10 cellular contexts compared by ENCODE assay signal in the genomic region with DNA sequence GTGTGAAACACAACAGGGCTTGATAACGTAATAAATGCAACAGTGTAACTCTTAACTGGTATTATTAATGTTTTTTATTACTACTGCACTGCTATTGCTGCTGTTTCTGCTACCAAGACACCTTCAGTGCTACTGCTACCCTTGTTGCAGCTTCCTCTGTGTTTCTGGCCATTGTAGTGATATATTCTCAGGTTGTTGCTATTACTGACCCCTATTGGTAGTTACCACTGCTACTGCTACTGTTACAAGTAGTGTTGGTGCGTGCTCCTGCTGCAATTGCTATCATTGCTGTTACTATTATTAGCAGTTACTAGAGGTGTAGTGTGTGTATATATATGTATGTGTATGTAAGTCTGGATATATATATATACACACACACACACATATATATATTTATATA.
DNase-seq lines count a peak whose midpoint lies in the region; ATAC-seq, FAIRE-seq and TF ChIP-seq lines count a peak whose summit lies in the region.
"Had no signal": no experiment of that assay in that cellular context is flagged by ENCODE, and none has a peak within 500 bp of the region (broad histone marks: within the 10 kb centered on the region; RNA-seq: fewer than 3 reads in every experiment).

No MANE protein-coding gene starts in this region.

- no peaks in the 10 kb centered on the region for H3K9me3 ChIP-seq in Panc1 (ENCODE audit: control insufficient read depth, insufficient read depth, low read depth, low read length)

- no peak overlapping the region for H3K4me3 Mint-ChIP-seq in stimulated activated naive B cell treated with anti-CD40 and anti-IgM and Interleukin-4, amounts not matched to agents 10 μg/mL and 1 μg/mL and 100 μg/mL, for 72 hours
- H3K4me3 Mint-ChIP-seq: effector memory CD8-positive, alpha-beta T cell had no signal

- intact Hi-C loops in Panc1 (cut with micrococcal nuclease; ENCODE audit: unreplicated experiment), result no loop called here

- no peaks in the 10 kb centered on the region for H3K36me3 ChIP-seq in Panc1 (ENCODE audit: control insufficient read depth, insufficient read depth, low read length)
- no peaks in the 10 kb centered on the region for H3K36me3 ChIP-seq in H7 (replicated peaks; ENCODE audit: control insufficient read depth, insufficient read depth, low read length)

- no peak overlapping the region for H3K27ac Mint-ChIP-seq in stimulated activated naive B cell treated with anti-CD40 and anti-IgM and Interleukin-4, amounts not matched to agents 10 μg/mL and 1 μg/mL and 100 μg/mL, for 72 hours
- H3K27ac Mint-ChIP-seq: effector memory CD8-positive, alpha-beta T cell had no signal

- H3K36me3 Mint-ChIP-seq in stimulated activated naive B cell treated with anti-CD40 and anti-IgM and Interleukin-4, amounts not matched to agents 10 μg/mL and 1 μg/mL and 100 μg/mL, for 72 hours, result no peaks in the 10 kb centered on the region

- peaks cover 3 to 5% of the 10 kb centered on the region in 2 donors for H3K4me1 Mint-ChIP-seq in stimulated activated naive B cell treated with anti-CD40 and anti-IgM and Interleukin-4, amounts not matched to agents 10 μg/mL and 1 μg/mL and 100 μg/mL, for 72 hours

- BruUV-seq in Panc1 (replicated peaks; lab: Mats Ljungman, UMichigan), result no TSS peak

- H3K4me1 ChIP-seq in Panc1 (ENCODE audit: control insufficient read depth, insufficient read depth, low read length), result no peaks in the 10 kb centered on the region; the same call in 1 of the 2 replicates

- no peaks in the 10 kb centered on the region for H3K9me3 Mint-ChIP-seq in stimulated activated naive B cell treated with anti-CD40 and anti-IgM and Interleukin-4, amounts not matched to agents 10 μg/mL and 1 μg/mL and 100 μg/mL, for 72 hours
- H3K9me3 Mint-ChIP-seq: effector memory CD8-positive, alpha-beta T cell had no signal

- no peak for FAIRE-seq in D721Med (lab: Jason Lieb, UNC)

- H3K4me3 ChIP-seq in Panc1 (ENCODE audit: low read depth in 2 of 2, low read length in 2 of 2), result no peak overlapping the region
- H3K4me3 ChIP-seq in H7 (ENCODE audit: insufficient read depth, low read depth, low read length), result no peak overlapping the region

- no peak for DNase-seq in D721Med (ENCODE audit: insufficient read length, low spot score)
- DNase-seq in H4 (ENCODE audit: low spot score), result peak; percentile 38
- no peak for DNase-seq in Panc1 (ENCODE audit: low read depth, low spot score)
- DNase-seq in iPS DF 4.7 (ENCODE audit: extremely low read depth, low spot score), result peak; percentile 79
- no peak for DNase-seq in SK-N-DZ (ENCODE audit: low spot score)
- DNase-seq in H7, result no peak
- DNase-seq in stimulated activated naive B cell treated with anti-CD40 and anti-IgM and Interleukin-4, amounts not matched to agents 10 μg/mL and 1 μg/mL and 100 μg/mL, for 72 hours, result no peak
- DNase-seq: activated CD8-positive, alpha-beta memory T cell treated with anti-CD3 and anti-CD28 coated beads, Interleukin-2, amount 50 U/mL, for 4 hours; effector memory CD8-positive, alpha-beta T cell had no signal

- no peak overlapping the region for H3K27ac ChIP-seq in Panc1 (ENCODE audit: low read length)

- POLR2A ChIA-PET in Panc1 (lab: Charles Lee), result no interaction called here

- peaks cover 8 to 10% of the 10 kb centered on the region in 2 donors for H3K27me3 Mint-ChIP-seq in stimulated activated naive B cell treated with anti-CD40 and anti-IgM and Interleukin-4, amounts not matched to agents 10 μg/mL and 1 μg/mL and 100 μg/mL, for 72 hours

- in situ Hi-C loops in Panc1 (cut with HindIII; ENCODE audit: low pct_unique_long_range_greater_than_20kb, low sequenced_read_pairs), result no loop called here

- ATAC-seq in Panc1 (no peak), GM18511 (IDR thresholded peaks at IDR 0.05; ENCODE audit: unreplicated experiment) (no peak)
- ATAC-seq in stimulated activated naive B cell treated with anti-CD40 and anti-IgM and Interleukin-4, amounts not matched to agents 10 μg/mL and 1 μg/mL and 100 μg/mL, for 72 hours (replicated peaks), result no peak
- ATAC-seq: effector memory CD8-positive, alpha-beta T cell had no signal

- TF ChIP-seq CTCF in D721Med (IDR thresholded peaks at IDR 0.05; ENCODE audit: insufficient read depth, missing control alignments), result peak; percentile 2
- TF ChIP-seq CTCF in Panc1 (IDR thresholded peaks at IDR 0.05), result peak; percentile 32; the same call in 1 of the 2 replicates

- H3K27me3 ChIP-seq in Panc1 (ENCODE audit: control insufficient read depth, insufficient read depth, low read length), result no peaks in the 10 kb centered on the region
- no peaks in the 10 kb centered on the region for H3K27me3 ChIP-seq in H7 (ENCODE audit: control insufficient read depth, insufficient read depth, low read length)

- CTCF ChIA-PET in Panc1 (lab: Charles Lee), result no interaction called here

Comparison
In these comparisons a context has a peak if more than half of its experiments do, and no peak if none do; other contexts are left out.
1. DNase-seq: peak in H4 (single experiment) and iPS DF 4.7 (single experiment); none in D721Med (single experiment), Panc1 (single experiment), SK-N-DZ (single experiment), H7 (single experiment) and stimulated activated naive B cell treated with anti-CD40 and anti-IgM and Interleukin-4, amounts not matched to agents 10 μg/mL and 1 μg/mL and 100 μg/mL, for 72 hours (single experiment).